In the genomic region with DNA sequence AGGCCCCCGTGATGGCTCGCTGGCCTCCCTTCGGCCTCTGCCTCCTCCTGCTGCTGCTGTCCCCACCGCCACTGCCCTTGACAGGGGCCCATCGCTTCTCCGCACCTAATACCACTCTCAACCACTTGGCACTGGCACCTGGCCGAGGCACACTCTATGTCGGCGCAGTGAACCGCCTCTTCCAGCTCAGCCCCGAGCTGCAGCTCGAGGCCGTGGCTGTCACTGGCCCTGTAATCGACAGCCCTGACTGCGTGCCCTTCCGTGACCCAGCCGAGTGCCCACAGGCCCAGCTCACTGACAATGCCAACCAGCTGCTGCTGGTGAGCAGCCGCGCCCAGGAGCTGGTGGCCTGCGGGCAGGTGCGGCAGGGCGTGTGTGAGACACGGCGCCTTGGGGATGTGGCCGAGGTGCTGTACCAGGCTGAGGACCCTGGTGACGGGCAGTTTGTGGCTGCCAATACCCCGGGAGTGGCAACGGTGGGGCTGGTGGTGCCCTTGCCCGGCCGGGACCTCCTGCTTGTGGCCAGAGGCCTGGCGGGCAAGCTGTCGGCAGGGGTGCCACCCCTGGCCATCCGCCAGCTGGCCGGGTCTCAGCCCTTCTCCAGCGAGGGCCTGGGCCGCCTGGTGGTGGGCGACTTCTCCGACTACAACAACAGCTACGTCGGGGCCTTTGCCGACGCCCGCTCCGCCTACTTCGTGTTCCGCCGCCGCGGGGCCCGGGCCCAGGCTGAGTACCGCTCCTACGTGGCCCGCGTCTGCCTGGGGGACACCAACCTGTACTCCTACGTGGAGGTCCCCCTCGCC, we compare ENCODE assay signal across 9 cellular contexts. TPM values are rescaled to one million over a fixed set of nuclear protein-coding genes. Genes with fewer than 3 reads are reported as not detected.
A peak's percentile ranks its signal among the peaks of the same experiment; 100 is the strongest.
DNase-seq lines count a peak whose midpoint lies in the region; ATAC-seq and TF ChIP-seq lines count a peak whose summit lies in the region.
"Had no signal": no experiment of that assay in that cellular context is flagged by ENCODE, and none has a peak within 500 bp of the region (broad histone marks: within the 10 kb centered on the region; RNA-seq: fewer than 3 reads in every experiment).

No MANE protein-coding gene starts in this region.

- dilution Hi-C loops in IMR-90 (cut with HindIII; ENCODE audit: low sequenced_read_pairs, unreplicated experiment), result no loop called here

- no peaks in the 10 kb centered on the region; the same call in 1 of the 2 replicates for H4K20me1 ChIP-seq in IMR-90 (ENCODE audit: insufficient read depth, low read length)

- no peak overlapping the region for H3K23ac ChIP-seq in IMR-90 (ENCODE audit: low read depth, low read length)

- peak overlapping the region; percentile 78; the same call in 1 of the 2 replicates for H4K91ac ChIP-seq in IMR-90 (ENCODE audit: insufficient read depth, low read depth, low read length)

- no peak overlapping the region; the same call in 1 of the 2 replicates for H4K5ac ChIP-seq in IMR-90 (ENCODE audit: low read depth, low read length)

- H3K27ac ChIP-seq in IMR-90 (ENCODE audit: insufficient read depth, low read length) (peak overlapping the region; percentile 94), rectal smooth muscle tissue (ENCODE audit: low read depth, low read length) (peak overlapping the region; percentile 71)

- TF ChIP-seq RAD21 in IMR-90 (IDR thresholded peaks at IDR 0.05; ENCODE audit: low read length), result no peak

- WGBS in IMR-90 (ENCODE audit: extremely low coverage in 2 of 2, insufficient read length in 1 of 2), 2 experiments, result 85% methylated on average over 36 of the region's 56 CpGs; no CpG with 5 or more reads in 1 of the 2 experiments

- H3K36me3 ChIP-seq in IMR-90 (ENCODE audit: control insufficient read depth, insufficient read depth, low read length) (no peaks in the 10 kb centered on the region; the same call in 1 of the 2 replicates), rectal smooth muscle tissue (ENCODE audit: control insufficient read depth, insufficient read depth, low read length) (no peaks in the 10 kb centered on the region)
- H3K36me3 ChIP-seq: heart right ventricle had no signal

- peak overlapping the region; percentile 85 for H3K4ac ChIP-seq in IMR-90 (ENCODE audit: low read depth, low read length)

- H3K18ac ChIP-seq in IMR-90 (ENCODE audit: low read depth, low read length), result no peak overlapping the region

- no peaks in the 10 kb centered on the region for H3K9me1 ChIP-seq in IMR-90 (ENCODE audit: insufficient read depth, low read length)

- H3K4me1 Mint-ChIP-seq in type B pancreatic cell (ENCODE audit: unreplicated experiment), result no peaks in the 10 kb centered on the region

- peaks cover 0 to 17% of the 10 kb centered on the region in 2 experiments; a peak in 2 of 4 replicates for H3K79me1 ChIP-seq in IMR-90 (ENCODE audit: low read depth in 1 of 2, low read length in 2 of 2)

- H3K9me3 Mint-ChIP-seq in type B pancreatic cell, result no peaks in the 10 kb centered on the region
- H3K9me3 Mint-ChIP-seq: activated naive CD4-positive, alpha-beta T cell treated with anti-CD3 and anti-CD28 coated beads, Interleukin-2, amount 50 U/mL, for 72 hours had no signal

- H2BK120ac ChIP-seq in IMR-90 (ENCODE audit: low read depth, low read length), result peak overlapping the region; percentile 49; the same call in 1 of the 2 replicates

- in situ Hi-C loops in IMR-90 (cut with MboI; ENCODE audit: low sequenced_read_pairs), result loop anchor here (10.0 kb wide), 1 partner anchor 198 kb away; no protein-coding TSS in a partner anchor

- no peak for ATAC-seq in IMR-90 (ENCODE audit: low read depth)
- peak; percentile 3 for ATAC-seq in esophagus mucosa
- ATAC-seq: heart right ventricle had no signal

- TF ChIP-seq CTCF in IMR-90 (conservative IDR thresholded peaks at IDR 0.05; ENCODE audit: low read depth, low read length) (no peak), type B pancreatic cell (conservative IDR thresholded peaks at IDR 0.05) (no peak)

- no peak overlapping the region for H3K56ac ChIP-seq in IMR-90 (ENCODE audit: extremely low read depth, insufficient read depth, low read length)

- H2BK5ac ChIP-seq in IMR-90 (ENCODE audit: low read depth, low read length, poor library complexity, severe bottlenecking), result peak overlapping the region; percentile 46

- no peaks in the 10 kb centered on the region for H3K27me3 ChIP-seq in IMR-90 (ENCODE audit: control insufficient read depth, insufficient read depth, low read length)
- H3K27me3 ChIP-seq in rectal smooth muscle tissue (ENCODE audit: control insufficient read depth, insufficient read depth, low read length), result no peaks in the 10 kb centered on the region

- peak overlapping the region; percentile 1; the same call in 1 of the 3 replicates for H2BK15ac ChIP-seq in IMR-90 (ENCODE audit: low read depth, low read length)

- H3K27me3 Mint-ChIP-seq in type B pancreatic cell, result no peaks in the 10 kb centered on the region

- H3K4me3 ChIP-seq in IMR-90 (ENCODE audit: insufficient read depth, low read depth, low read length) (no peak overlapping the region), rectal smooth muscle tissue (ENCODE audit: low read length) (peak overlapping the region; percentile 26)

- peak overlapping the region in 1 of 2 experiments; percentile 62; a peak in 1 of 4 replicates for H4K8ac ChIP-seq in IMR-90 (ENCODE audit: low read depth in 2 of 2, low read length in 2 of 2)

- H3K9ac ChIP-seq in IMR-90 (ENCODE audit: low read depth, low read length) (peak overlapping the region; percentile 11), rectal smooth muscle tissue (ENCODE audit: low read length) (peak overlapping the region; percentile 47)

- no peak overlapping the region for H3K27ac Mint-ChIP-seq in type B pancreatic cell

- intact Hi-C loops in IMR-90 (cut with micrococcal nuclease), result loop anchor here (1.0 kb wide), 1 partner anchor 28 kb away; no protein-coding TSS in a partner anchor

- BruUV-seq in IMR-90 (replicated peaks; lab: Mats Ljungman, UMichigan), result no TSS peak

- peak overlapping the region; percentile 89 for H2AFZ ChIP-seq in IMR-90 (replicated peaks; ENCODE audit: low read length, poor library complexity)

- H3K4me2 ChIP-seq in IMR-90 (ENCODE audit: low read depth, low read length), result no peak overlapping the region

- CTCF ChIA-PET in IMR-90 (lab: Yijun Ruan, JAX), result no interaction called here

- H2AK9ac ChIP-seq in IMR-90 (replicated peaks; ENCODE audit: low read depth, low read length, poor library complexity), result peak overlapping the region; percentile 96

- H2BK20ac ChIP-seq in IMR-90 (ENCODE audit: low read depth, low read length), result no peak overlapping the region

- H3K9me3 ChIP-seq in IMR-90 (ENCODE audit: control insufficient read depth, insufficient read depth, low read length), result no peaks in the 10 kb centered on the region; the same call in 1 of the 2 replicates
- H3K9me3 ChIP-seq: heart right ventricle had no signal

- POLR2A ChIA-PET in IMR-90 (lab: Charles Lee; ENCODE audit: unreplicated experiment), result no interaction called here

- H3K4me1 ChIP-seq in IMR-90 (ENCODE audit: control insufficient read depth, insufficient read depth, low read length) (peaks cover 17% of the 10 kb centered on the region), rectal smooth muscle tissue (ENCODE audit: control insufficient read depth, insufficient read depth, low read length) (peaks cover 4% of the 10 kb centered on the region)

- DNase-seq in ELF-1 (ENCODE audit: low read depth, low spot score) (peak; percentile 51), IMR-90 (no peak), LoVo (ENCODE audit: low spot score) (no peak), type B pancreatic cell (ENCODE audit: extremely low spot score, unreplicated experiment) (no peak), NCI-H1417 treated with DMSO at 0.1 percent for 48 hours (lab: John Stamatoyannopoulos, UW) (no peak)

- TF ChIP-seq POLR2A in IMR-90 (IDR thresholded peaks at IDR 0.05; ENCODE audit: low read depth, low read length), result no peak

- H3K4me3 Mint-ChIP-seq in type B pancreatic cell, result no peak overlapping the region

- no peaks in the 10 kb centered on the region for H3K36me3 Mint-ChIP-seq in type B pancreatic cell
- H3K36me3 Mint-ChIP-seq: activated naive CD4-positive, alpha-beta T cell treated with anti-CD3 and anti-CD28 coated beads, Interleukin-2, amount 50 U/mL, for 72 hours had no signal

- peak overlapping the region; percentile 57 for H2AK5ac ChIP-seq in IMR-90 (ENCODE audit: low read depth, low read length)

- no peak overlapping the region for H3K14ac ChIP-seq in IMR-90 (replicated peaks; ENCODE audit: low read depth, low read length)

TF ChIP-seq in IMR-90, 13 proteins besides CTCF, POLR2A, EP300 and RAD21 (continues in another document):
- no peak for TF ChIP-seq NFE2L2 (IDR thresholded peaks at IDR 0.05; ENCODE audit: low read depth, low read length)
- no peak for TF ChIP-seq RFX5 (IDR thresholded peaks at IDR 0.05; ENCODE audit: low read depth, low read length)

RNA-seq across cellular contexts. Expression of a gene that starts 3.0 kb away (rescaled TPM):
- 0.36 and 1.7 TPM in 2 replicates for total RNA-seq in IMR-90 (2012; rRNA removed)
- polyA plus RNA-seq in IMR-90 (2012; rRNA removed), result 22.3 and 26.9 TPM in 2 replicates
- 9.9 and 21.3 TPM in 2 replicates for polyA plus RNA-seq in IMR-90 (2012; cell fraction: cytosol; rRNA removed)
- polyA plus RNA-seq in IMR-90 (2012; cell fraction: nucleus; rRNA removed; ENCODE audit: low replicate concordance), result 117 and 388 TPM in 2 replicates
- 11.2 TPM for total RNA-seq in esophagus mucosa
- 1.2 and 1.4 TPM in 2 replicates for total RNA-seq in type B pancreatic cell (ENCODE audit: low replicate concordance)

RNA-seq across cellular contexts. Expression of a gene that starts 13.8 kb away (rescaled TPM):
- total RNA-seq in IMR-90 (2012; rRNA removed) (0.36 and 0.56 TPM in 2 replicates), esophagus mucosa (0.12 TPM), type B pancreatic cell (ENCODE audit: low replicate concordance) (not detected in 2 replicates)
- polyA plus RNA-seq in IMR-90 (2012; rRNA removed), result 0.34 and 0.70 TPM in 2 replicates
- polyA plus RNA-seq in IMR-90 (2012; cell fraction: cytosol; rRNA removed), result 0.32 and 1.1 TPM in 2 replicates
- polyA plus RNA-seq in IMR-90 (2012; cell fraction: nucleus; rRNA removed; ENCODE audit: low replicate concordance), result 2.9 and 5.6 TPM in 2 replicates
- total RNA-seq: activated naive CD4-positive, alpha-beta T cell treated with anti-CD3 and anti-CD28 coated beads, Interleukin-2, amount 50 U/mL, for 72 hours had no signal

RNA-seq across cellular contexts. Expression of a gene that starts 27.1 kb away (rescaled TPM):
- total RNA-seq in IMR-90 (2012; rRNA removed), result 75.8 and 79.4 TPM in 2 replicates
- polyA plus RNA-seq in IMR-90 (2012; rRNA removed), result 85.7 and 95.0 TPM in 2 replicates
- polyA plus RNA-seq in IMR-90 (2012; cell fraction: cytosol; rRNA removed), result 67.0 and 200 TPM in 2 replicates
- polyA plus RNA-seq in IMR-90 (2012; cell fraction: nucleus; rRNA removed; ENCODE audit: low replicate concordance), result 164 and 364 TPM in 2 replicates
- total RNA-seq in esophagus mucosa, result 32.6 TPM
- 42.9 and 50.0 TPM in 2 replicates for total RNA-seq in type B pancreatic cell (ENCODE audit: low replicate concordance)

RNA-seq across cellular contexts. Expression of a gene that starts 27.4 kb away (rescaled TPM):
- 118 and 141 TPM in 2 replicates for total RNA-seq in IMR-90 (2012; rRNA removed)
- polyA plus RNA-seq in IMR-90 (2012; rRNA removed), result 480 and 481 TPM in 2 replicates
- polyA plus RNA-seq in IMR-90 (2012; cell fraction: cytosol; rRNA removed), result 329 and 598 TPM in 2 replicates
- polyA plus RNA-seq in IMR-90 (2012; cell fraction: nucleus; rRNA removed; ENCODE audit: low replicate concordance), result 171 and 243 TPM in 2 replicates
- 168 TPM for total RNA-seq in esophagus mucosa
- total RNA-seq in type B pancreatic cell (ENCODE audit: low replicate concordance), result 271 and 390 TPM in 2 replicates

RNA-seq across cellular contexts. Expression of a gene that starts 42.4 kb away (rescaled TPM):
- total RNA-seq in IMR-90 (2012; rRNA removed), result 4.3 and 4.7 TPM in 2 replicates
- polyA plus RNA-seq in IMR-90 (2012; rRNA removed), result 7.0 and 8.3 TPM in 2 replicates
- 7.5 and 11.5 TPM in 2 replicates for polyA plus RNA-seq in IMR-90 (2012; cell fraction: cytosol; rRNA removed)
- 11.4 and 27.2 TPM in 2 replicates for polyA plus RNA-seq in IMR-90 (2012; cell fraction: nucleus; rRNA removed; ENCODE audit: low replicate concordance)
- 2.5 TPM for total RNA-seq in esophagus mucosa
- total RNA-seq in type B pancreatic cell (ENCODE audit: low replicate concordance), result 6.2 and 8.0 TPM in 2 replicates
